8 cellular contexts compared by ENCODE assay signal in the genomic region with DNA sequence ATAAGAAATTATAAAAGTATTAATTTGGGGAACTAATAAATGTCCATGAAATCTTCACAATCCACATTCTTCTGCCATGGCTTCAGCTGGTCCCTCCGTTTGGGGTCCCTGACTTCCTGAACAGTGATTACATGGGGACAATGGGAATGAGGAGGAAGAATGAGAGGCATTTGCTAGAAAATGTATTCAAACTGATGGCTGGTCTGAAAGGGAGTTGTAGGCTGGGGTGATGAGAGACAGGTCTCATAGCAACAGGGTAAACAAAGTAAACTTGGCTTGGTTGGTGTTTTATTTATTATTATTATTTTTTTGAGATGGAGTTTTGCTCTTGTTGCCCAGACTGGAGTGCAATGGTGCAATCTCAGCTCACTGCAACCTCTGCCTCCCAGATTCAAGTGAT. TPM values are rescaled to one million over a fixed set of nuclear protein-coding genes. Genes with fewer than 3 reads are reported as not detected.
A peak's percentile ranks its signal among the peaks of the same experiment; 100 is the strongest.
DNase-seq lines count a peak whose midpoint lies in the region; ATAC-seq, FAIRE-seq and TF ChIP-seq lines count a peak whose summit lies in the region.
"Not testable (repeated sequence)": the region's sequence is repeated elsewhere in the genome, so short reads cannot be mapped to it uniquely, and the experiment has no call there.

No MANE protein-coding gene starts in this region.

- not testable (repeated sequence) for H3K9me3 Mint-ChIP-seq in activated CD4-positive, alpha-beta T cell treated with anti-CD3 and anti-CD28 coated beads, Interleukin-2, amount 10 ng/mL, durations not matched to agents 24 days and 14 days; neural progenitor cell; stimulated activated naive CD8-positive, alpha-beta T cell treated with anti-CD3 and anti-CD28 coated beads, Interleukin-15, amount 100 ng/mL, for 72 hours

- not testable (repeated sequence) for H3K27me3 ChIP-seq in HUES64 (ENCODE audit: insufficient read depth, low read length); body of pancreas; ectodermal cell (ENCODE audit: control insufficient read depth, insufficient read depth, low read length, poor library complexity, severe bottlenecking); HepG2 (ENCODE audit: control insufficient read depth in 1 of 2, insufficient read depth in 2 of 2, low read length in 2 of 2); neural progenitor cell

- H3K36me3 ChIP-seq in HUES64 (ENCODE audit: insufficient read depth, low read length); body of pancreas (replicated peaks in 1 of 2; ENCODE audit: insufficient read depth in 1 of 2, low read depth in 2 of 2); ectodermal cell (ENCODE audit: control insufficient read depth, insufficient read depth, low read length); HepG2 (replicated peaks in 1 of 2; ENCODE audit: control insufficient read depth in 1 of 2, insufficient read depth in 2 of 2, low read length in 2 of 2); neural progenitor cell: not testable (repeated sequence)

- CTCF ChIA-PET in HepG2 (lab: Yijun Ruan, JAX; ENCODE audit: low intra/inter-chr PET ratio, low total read pairs): not testable (repeated sequence)

- not testable (repeated sequence) for H2AFZ ChIP-seq in HepG2 (ENCODE audit: low read length); neural progenitor cell (replicated peaks)

- not testable (repeated sequence) for TF ChIP-seq EP300 in HepG2 (IDR thresholded peaks at IDR 0.05; ENCODE audit: low read depth in 2 of 2, low read length in 2 of 2); HepG2 (CRISPR knock-in tag; IDR thresholded peaks at IDR 0.05; ENCODE audit: borderline replicate concordance)

- H3K27ac Mint-ChIP-seq in activated CD4-positive, alpha-beta T cell treated with anti-CD3 and anti-CD28 coated beads, Interleukin-2, amount 10 ng/mL, durations not matched to agents 24 days and 14 days: peak overlapping the region; percentile 22
- H3K27ac Mint-ChIP-seq in neural progenitor cell: peak overlapping the region; percentile 93
- H3K27ac Mint-ChIP-seq in stimulated activated naive CD8-positive, alpha-beta T cell treated with anti-CD3 and anti-CD28 coated beads, Interleukin-15, amount 100 ng/mL, for 72 hours: peak overlapping the region; percentile 35 to 39

- TF ChIP-seq RAD21 in HepG2 (CRISPR knock-in tag; IDR thresholded peaks at IDR 0.05): not testable (repeated sequence)

- 14% methylated on average over 1 of the region's 1 CpG for WGBS in HUES64
- WGBS in body of pancreas, 2 donors: 62 to 79% methylated on average over 1 of the region's 1 CpG
- WGBS in ectodermal cell, 2 experiments: 18 to 33% methylated on average over 1 of the region's 1 CpG
- WGBS in HepG2 (ENCODE audit: low lambda C conversion rate): 76% methylated on average over 1 of the region's 1 CpG

- not testable (repeated sequence) for FAIRE-seq in HepG2 (lab: Jason Lieb, UNC)

- H3K9ac ChIP-seq in HUES64 (ENCODE audit: low read depth, low read length): 0 out of 2 replicates have a peak overlapping the region, but pooled peaks have one; percentile 10
- not testable (repeated sequence) for H3K9ac ChIP-seq in HepG2 (ENCODE audit: insufficient read depth, low read depth, low read length); neural progenitor cell

- not testable (repeated sequence) for TF ChIP-seq POLR2A in body of pancreas (IDR thresholded peaks at IDR 0.05); HepG2 (IDR thresholded peaks at IDR 0.05; ENCODE audit: insufficient read depth in 1 of 2, low read depth in 2 of 2, low read length in 2 of 2)

- DNase-seq in EH (ENCODE audit: low read depth) (peak; percentile 57), neural progenitor cell (ENCODE audit: low spot score) (peak; percentile 52)
- DNase-seq in activated CD4-positive, alpha-beta T cell treated with anti-CD3 and anti-CD28 coated beads, Interleukin-2, amount 10 ng/mL, durations not matched to agents 24 days and 14 days; body of pancreas; HepG2 (ENCODE audit: low spot score); stimulated activated naive CD8-positive, alpha-beta T cell treated with anti-CD3 and anti-CD28 coated beads, Interleukin-15, amount 100 ng/mL, for 72 hours: not testable (repeated sequence)

- not testable (repeated sequence) for H3K79me2 ChIP-seq in HepG2 (ENCODE audit: insufficient read depth, low read length); neural progenitor cell (ENCODE audit: low read depth)

- H4K20me1 ChIP-seq in HepG2 (ENCODE audit: insufficient read depth, low read length); neural progenitor cell (ENCODE audit: low read depth): not testable (repeated sequence)

- POLR2A ChIA-PET in HepG2 (lab: Yijun Ruan, JAX): interaction anchor here (1.5 to 11.8 kb wide), 4 partner anchors 15 to 87 kb away, joined by 4 to 414 read pairs (median 160); partner anchors contain the start of genes FLOT1 and IER3

- peaks cover 63% of the 10 kb centered on the region for H3K4me1 Mint-ChIP-seq in activated CD4-positive, alpha-beta T cell treated with anti-CD3 and anti-CD28 coated beads, Interleukin-2, amount 10 ng/mL, durations not matched to agents 24 days and 14 days
- peaks cover 73% of the 10 kb centered on the region for H3K4me1 Mint-ChIP-seq in neural progenitor cell
- peaks cover 91% of the 10 kb centered on the region for H3K4me1 Mint-ChIP-seq in stimulated activated naive CD8-positive, alpha-beta T cell treated with anti-CD3 and anti-CD28 coated beads, Interleukin-15, amount 100 ng/mL, for 72 hours

- not testable (repeated sequence) for TF ChIP-seq CTCF in body of pancreas (IDR thresholded peaks at IDR 0.05); HepG2 (CRISPR knock-in tag; IDR thresholded peaks at IDR 0.05); neural progenitor cell (IDR thresholded peaks at IDR 0.05)

- not testable (repeated sequence) for H3K4me3 ChIP-seq in HUES64 (ENCODE audit: low read length); body of pancreas; ectodermal cell (ENCODE audit: insufficient read depth, low read depth, low read length); HepG2 (replicated peaks in 1 of 3; ENCODE audit: insufficient read depth in 1 of 3, low read depth in 2 of 3, low read length in 3 of 3); neural progenitor cell

- not testable (repeated sequence) for H3K9me3 ChIP-seq in HUES64 (ENCODE audit: insufficient read depth, low read depth, low read length); body of pancreas; ectodermal cell (ENCODE audit: control insufficient read depth, low read length); HepG2 (ENCODE audit: low read length); neural progenitor cell (ENCODE audit: low read depth)

- ATAC-seq in body of pancreas; HepG2; stimulated activated naive CD8-positive, alpha-beta T cell treated with anti-CD3 and anti-CD28 coated beads, Interleukin-15, amount 100 ng/mL, for 72 hours: not testable (repeated sequence)

- H3K4me3 Mint-ChIP-seq in activated CD4-positive, alpha-beta T cell treated with anti-CD3 and anti-CD28 coated beads, Interleukin-2, amount 10 ng/mL, durations not matched to agents 24 days and 14 days; neural progenitor cell; stimulated activated naive CD8-positive, alpha-beta T cell treated with anti-CD3 and anti-CD28 coated beads, Interleukin-15, amount 100 ng/mL, for 72 hours: not testable (repeated sequence)

- intact Hi-C loops in activated CD4-positive, alpha-beta T cell treated with anti-CD3 and anti-CD28 coated beads, Interleukin-2, amount 10 ng/mL, durations not matched to agents 24 days and 14 days (cut with micrococcal nuclease); body of pancreas (cut with DNase I); HepG2 (cut with micrococcal nuclease; ENCODE audit: unreplicated experiment): not testable (repeated sequence)

- H3K27me3 Mint-ChIP-seq in activated CD4-positive, alpha-beta T cell treated with anti-CD3 and anti-CD28 coated beads, Interleukin-2, amount 10 ng/mL, durations not matched to agents 24 days and 14 days; neural progenitor cell (ENCODE audit: insufficient read depth, low read depth); stimulated activated naive CD8-positive, alpha-beta T cell treated with anti-CD3 and anti-CD28 coated beads, Interleukin-15, amount 100 ng/mL, for 72 hours: not testable (repeated sequence)

- in situ Hi-C loops in HepG2 (cut with HindIII; ENCODE audit: extremely low pct_ligation_motif_present, low pct_unique_long_range_greater_than_20kb): not testable (repeated sequence)

- H3K36me3 Mint-ChIP-seq in activated CD4-positive, alpha-beta T cell treated with anti-CD3 and anti-CD28 coated beads, Interleukin-2, amount 10 ng/mL, durations not matched to agents 24 days and 14 days (ENCODE audit: low read depth); neural progenitor cell: not testable (repeated sequence)

- H3K4me1 ChIP-seq in HUES64 (ENCODE audit: insufficient read depth, low read length) (peaks cover 53% of the 10 kb centered on the region), body of pancreas (peaks cover 46% of the 10 kb centered on the region), ectodermal cell (ENCODE audit: control insufficient read depth, insufficient read depth, low read length) (peaks cover 37% of the 10 kb centered on the region), HepG2 (ENCODE audit: insufficient read depth, low read length) (peaks cover 100% of the 10 kb centered on the region), neural progenitor cell (peaks cover 37% of the 10 kb centered on the region)

- H3K4me2 ChIP-seq in HepG2 (ENCODE audit: low read depth, low read length): not testable (repeated sequence)
- H3K4me2 ChIP-seq in neural progenitor cell: peak overlapping the region; percentile 70

- H3F3A ChIP-seq in neural progenitor cell (ENCODE audit: low read depth): peaks cover 25% of the 10 kb centered on the region

- peak overlapping the region; percentile 64; the same call in 1 of the 2 replicates for H3K27ac ChIP-seq in HUES64 (ENCODE audit: low read depth, low read length)
- H3K27ac ChIP-seq in body of pancreas: peak overlapping the region in 3 of 4 donors; percentile 29 to 94 (median 89)
- H3K27ac ChIP-seq in ectodermal cell (ENCODE audit: insufficient read depth, low read depth, low read length, poor library complexity, severe bottlenecking): peak overlapping the region; percentile 18
- peak overlapping the region; percentile 98 for H3K27ac ChIP-seq in HepG2 (ENCODE audit: extremely low read length, insufficient read depth, low read length)
- not testable (repeated sequence) for H3K27ac ChIP-seq in neural progenitor cell

- BruUV-seq in HepG2 (replicated peaks; lab: Mats Ljungman, UMichigan): not testable (repeated sequence)

RNA-seq across cellular contexts. Expression of gene IER3, which starts 21.1 kb away (rescaled TPM):
- 32.3 TPM for polyA plus RNA-seq in HUES64 (2013, experiment 1 of 2)
- 41.0 TPM for polyA plus RNA-seq in HUES64 (2013, experiment 2 of 2)
- total RNA-seq in activated CD4-positive, alpha-beta T cell treated with anti-CD3 and anti-CD28 coated beads, Interleukin-2, amount 10 ng/mL, durations not matched to agents 24 days and 14 days: 512 and 516 TPM in 2 replicates
- total RNA-seq in body of pancreas (10 to 100 TPM; 46.4 to 60.3 TPM), HepG2 (2016; rRNA removed; fragmentation: Illumina TruSeq; extraction: Trizol) (28.7 and 51.1 TPM in 2 replicates), neural progenitor cell (ENCODE audit: low replicate concordance) (2.0 and 7.1 TPM in 2 replicates)
- 16.7 TPM for polyA plus RNA-seq in ectodermal cell (2013, experiment 1 of 4)
- polyA plus RNA-seq in ectodermal cell (2013, experiment 2 of 4): 11.6 TPM
- polyA plus RNA-seq in ectodermal cell (2013, experiment 3 of 4): 13.0 TPM
- 10.8 TPM for polyA plus RNA-seq in ectodermal cell (2013, experiment 4 of 4)
- 83.5 and 89.8 TPM in 2 replicates for total RNA-seq in HepG2 (2016; cell fraction: cytosol; rRNA removed; fragmentation: Illumina TruSeq; extraction: Trizol; ENCODE audit: low read depth)
- total RNA-seq in HepG2 (2016; cell fraction: insoluble cytoplasmic fraction; rRNA removed; fragmentation: Illumina TruSeq; extraction: Trizol): 25.7 and 52.1 TPM in 2 replicates
- total RNA-seq in HepG2 (2016; cell fraction: membrane; rRNA removed; fragmentation: Illumina TruSeq; extraction: Trizol): 91.3 and 101 TPM in 2 replicates
- total RNA-seq in HepG2 (2016; cell fraction: nucleus; rRNA removed; fragmentation: Illumina TruSeq; extraction: Trizol): 33.1 and 34.2 TPM in 2 replicates
- polyA plus RNA-seq in HepG2 (2011; rRNA removed): 131 and 151 TPM in 2 replicates
- 117 TPM in 2 replicates for polyA plus RNA-seq in HepG2 (2011; cell fraction: cytosol; rRNA removed)
- polyA plus RNA-seq in HepG2 (2011; cell fraction: nucleus; rRNA removed): 111 and 130 TPM in 2 replicates
- 130 and 313 TPM in 2 replicates for polyA plus RNA-seq in HepG2 (2012)
- 21.8 and 24.4 TPM in 2 replicates for polyA plus RNA-seq in HepG2 (2016; cell fraction: cytosol; fragmentation: Illumina TruSeq; extraction: Trizol; ENCODE audit: low read depth)
- polyA plus RNA-seq in HepG2 (2016; cell fraction: insoluble cytoplasmic fraction; fragmentation: Illumina TruSeq; extraction: Trizol; ENCODE audit: low read depth): 28.6 and 30.4 TPM in 2 replicates
- 23.7 and 25.1 TPM in 2 replicates for polyA plus RNA-seq in HepG2 (2016; cell fraction: membrane; fragmentation: Illumina TruSeq; extraction: Trizol; ENCODE audit: low read depth)
- polyA plus RNA-seq in HepG2 (2016; cell fraction: nucleus; fragmentation: Illumina TruSeq; extraction: Trizol; ENCODE audit: insufficient read depth, low read depth): 72.1 and 79.6 TPM in 2 replicates
- 19.0 and 307 TPM in 2 replicates for polyA minus RNA-seq in HepG2 (2011; rRNA and poly(A)+ RNA removed; ENCODE audit: low replicate concordance)
- polyA minus RNA-seq in HepG2 (2011; cell fraction: cytosol; rRNA and poly(A)+ RNA removed): 213 and 378 TPM in 2 replicates
- polyA minus RNA-seq in HepG2 (2011; cell fraction: nucleus; rRNA and poly(A)+ RNA removed): 95.2 and 99.7 TPM in 2 replicates

RNA-seq across cellular contexts. Expression of gene FLOT1, which starts 23.0 kb away (rescaled TPM):
- polyA plus RNA-seq in HUES64 (2013, experiment 1 of 2): 81.5 TPM
- 90.9 TPM for polyA plus RNA-seq in HUES64 (2013, experiment 2 of 2)
- total RNA-seq in activated CD4-positive, alpha-beta T cell treated with anti-CD3 and anti-CD28 coated beads, Interleukin-2, amount 10 ng/mL, durations not matched to agents 24 days and 14 days: 239 and 260 TPM in 2 replicates
- total RNA-seq in body of pancreas (10 to 100 TPM; 70.0 to 82.4 TPM), HepG2 (2016; rRNA removed; fragmentation: Illumina TruSeq; extraction: Trizol) (77.8 and 82.3 TPM in 2 replicates), neural progenitor cell (ENCODE audit: low replicate concordance) (80.3 and 96.9 TPM in 2 replicates)
- polyA plus RNA-seq in ectodermal cell (2013, experiment 1 of 4): 101 TPM
- polyA plus RNA-seq in ectodermal cell (2013, experiment 2 of 4): 96.7 TPM
- polyA plus RNA-seq in ectodermal cell (2013, experiment 3 of 4): 87.7 TPM
- 109 TPM for polyA plus RNA-seq in ectodermal cell (2013, experiment 4 of 4)
- total RNA-seq in HepG2 (2016; cell fraction: cytosol; rRNA removed; fragmentation: Illumina TruSeq; extraction: Trizol; ENCODE audit: low read depth): 113 and 115 TPM in 2 replicates
- total RNA-seq in HepG2 (2016; cell fraction: insoluble cytoplasmic fraction; rRNA removed; fragmentation: Illumina TruSeq; extraction: Trizol): 72.3 and 79.6 TPM in 2 replicates
- 145 and 152 TPM in 2 replicates for total RNA-seq in HepG2 (2016; cell fraction: membrane; rRNA removed; fragmentation: Illumina TruSeq; extraction: Trizol)
- 43.2 and 49.0 TPM in 2 replicates for total RNA-seq in HepG2 (2016; cell fraction: nucleus; rRNA removed; fragmentation: Illumina TruSeq; extraction: Trizol)
- 130 and 150 TPM in 2 replicates for polyA plus RNA-seq in HepG2 (2011; rRNA removed)
- 126 and 128 TPM in 2 replicates for polyA plus RNA-seq in HepG2 (2011; cell fraction: cytosol; rRNA removed)
- polyA plus RNA-seq in HepG2 (2011; cell fraction: nucleus; rRNA removed): 139 and 173 TPM in 2 replicates
- 119 and 142 TPM in 2 replicates for polyA plus RNA-seq in HepG2 (2012)
- polyA plus RNA-seq in HepG2 (2016; cell fraction: cytosol; fragmentation: Illumina TruSeq; extraction: Trizol; ENCODE audit: low read depth): 217 and 220 TPM in 2 replicates
- 116 and 125 TPM in 2 replicates for polyA plus RNA-seq in HepG2 (2016; cell fraction: insoluble cytoplasmic fraction; fragmentation: Illumina TruSeq; extraction: Trizol; ENCODE audit: low read depth)
- polyA plus RNA-seq in HepG2 (2016; cell fraction: membrane; fragmentation: Illumina TruSeq; extraction: Trizol; ENCODE audit: low read depth): 219 and 220 TPM in 2 replicates
- polyA plus RNA-seq in HepG2 (2016; cell fraction: nucleus; fragmentation: Illumina TruSeq; extraction: Trizol; ENCODE audit: insufficient read depth, low read depth): 146 and 154 TPM in 2 replicates
- 102 and 133 TPM in 2 replicates for polyA minus RNA-seq in HepG2 (2011; rRNA and poly(A)+ RNA removed; ENCODE audit: low replicate concordance)
- polyA minus RNA-seq in HepG2 (2011; cell fraction: cytosol; rRNA and poly(A)+ RNA removed): 49.8 and 51.9 TPM in 2 replicates
- polyA minus RNA-seq in HepG2 (2011; cell fraction: nucleus; rRNA and poly(A)+ RNA removed): 34.5 and 57.3 TPM in 2 replicates

RNA-seq across cellular contexts. Expression of gene TUBB, which starts 45.3 kb away (rescaled TPM):
- 1,851 TPM for polyA plus RNA-seq in HUES64 (2013, experiment 1 of 2)
- polyA plus RNA-seq in HUES64 (2013, experiment 2 of 2): 1,975 TPM
- total RNA-seq in activated CD4-positive, alpha-beta T cell treated with anti-CD3 and anti-CD28 coated beads, Interleukin-2, amount 10 ng/mL, durations not matched to agents 24 days and 14 days: 1,084 and 1,089 TPM in 2 replicates
- 10 to 100 TPM; 80.9 to 84.4 TPM for total RNA-seq in body of pancreas
- 2,935 TPM for polyA plus RNA-seq in ectodermal cell (2013, experiment 1 of 4)
- polyA plus RNA-seq in ectodermal cell (2013, experiment 2 of 4): 2,959 TPM
- polyA plus RNA-seq in ectodermal cell (2013, experiment 3 of 4): 2,164 TPM
- 2,353 TPM for polyA plus RNA-seq in ectodermal cell (2013, experiment 4 of 4)
- total RNA-seq in HepG2 (2016; rRNA removed; fragmentation: Illumina TruSeq; extraction: Trizol): 911 and 1,275 TPM in 2 replicates
- 241 and 250 TPM in 2 replicates for total RNA-seq in HepG2 (2016; cell fraction: cytosol; rRNA removed; fragmentation: Illumina TruSeq; extraction: Trizol; ENCODE audit: low read depth)
- 892 and 1,275 TPM in 2 replicates for total RNA-seq in HepG2 (2016; cell fraction: insoluble cytoplasmic fraction; rRNA removed; fragmentation: Illumina TruSeq; extraction: Trizol)
- total RNA-seq in HepG2 (2016; cell fraction: membrane; rRNA removed; fragmentation: Illumina TruSeq; extraction: Trizol): 542 and 545 TPM in 2 replicates
- total RNA-seq in HepG2 (2016; cell fraction: nucleus; rRNA removed; fragmentation: Illumina TruSeq; extraction: Trizol): 386 and 402 TPM in 2 replicates
- polyA plus RNA-seq in HepG2 (2011; rRNA removed): 980 and 1,163 TPM in 2 replicates
- 853 and 1,099 TPM in 2 replicates for polyA plus RNA-seq in HepG2 (2011; cell fraction: cytosol; rRNA removed)
- polyA plus RNA-seq in HepG2 (2011; cell fraction: nucleus; rRNA removed): 241 and 246 TPM in 2 replicates
- polyA plus RNA-seq in HepG2 (2012): 478 and 597 TPM in 2 replicates
- polyA plus RNA-seq in HepG2 (2016; cell fraction: cytosol; fragmentation: Illumina TruSeq; extraction: Trizol; ENCODE audit: low read depth): 300 and 321 TPM in 2 replicates
- 2,019 and 2,085 TPM in 2 replicates for polyA plus RNA-seq in HepG2 (2016; cell fraction: insoluble cytoplasmic fraction; fragmentation: Illumina TruSeq; extraction: Trizol; ENCODE audit: low read depth)
- 586 and 657 TPM in 2 replicates for polyA plus RNA-seq in HepG2 (2016; cell fraction: membrane; fragmentation: Illumina TruSeq; extraction: Trizol; ENCODE audit: low read depth)
- polyA plus RNA-seq in HepG2 (2016; cell fraction: nucleus; fragmentation: Illumina TruSeq; extraction: Trizol; ENCODE audit: insufficient read depth, low read depth): 686 and 716 TPM in 2 replicates
- polyA minus RNA-seq in HepG2 (2011; rRNA and poly(A)+ RNA removed; ENCODE audit: low replicate concordance): 1,833 and 2,373 TPM in 2 replicates
- 412 and 479 TPM in 2 replicates for polyA minus RNA-seq in HepG2 (2011; cell fraction: cytosol; rRNA and poly(A)+ RNA removed)
- polyA minus RNA-seq in HepG2 (2011; cell fraction: nucleus; rRNA and poly(A)+ RNA removed): 105 and 134 TPM in 2 replicates
- 1,479 and 2,270 TPM in 2 replicates for total RNA-seq in neural progenitor cell (ENCODE audit: low replicate concordance)

RNA-seq across cellular contexts. Expression of gene MDC1, which starts 48.4 kb away (rescaled TPM):
- polyA plus RNA-seq in HUES64 (2013, experiment 1 of 2): 45.9 TPM
- polyA plus RNA-seq in HUES64 (2013, experiment 2 of 2): 43.7 TPM
- 93.9 and 97.2 TPM in 2 replicates for total RNA-seq in activated CD4-positive, alpha-beta T cell treated with anti-CD3 and anti-CD28 coated beads, Interleukin-2, amount 10 ng/mL, durations not matched to agents 24 days and 14 days
- total RNA-seq in body of pancreas: 10 to 100 TPM; 11.4 to 18.1 TPM
- 97.8 TPM for polyA plus RNA-seq in ectodermal cell (2013, experiment 1 of 4)
- 99.6 TPM for polyA plus RNA-seq in ectodermal cell (2013, experiment 2 of 4)
- 94.9 TPM for polyA plus RNA-seq in ectodermal cell (2013, experiment 3 of 4)
- polyA plus RNA-seq in ectodermal cell (2013, experiment 4 of 4): 96.9 TPM
- 8.4 and 20.5 TPM in 2 replicates for total RNA-seq in HepG2 (2016; rRNA removed; fragmentation: Illumina TruSeq; extraction: Trizol)
- total RNA-seq in HepG2 (2016; cell fraction: cytosol; rRNA removed; fragmentation: Illumina TruSeq; extraction: Trizol; ENCODE audit: low read depth): 2.6 TPM in 2 replicates
- total RNA-seq in HepG2 (2016; cell fraction: insoluble cytoplasmic fraction; rRNA removed; fragmentation: Illumina TruSeq; extraction: Trizol): 9.0 and 18.7 TPM in 2 replicates
- total RNA-seq in HepG2 (2016; cell fraction: membrane; rRNA removed; fragmentation: Illumina TruSeq; extraction: Trizol): 7.6 TPM in 2 replicates
- total RNA-seq in HepG2 (2016; cell fraction: nucleus; rRNA removed; fragmentation: Illumina TruSeq; extraction: Trizol): 18.3 and 20.9 TPM in 2 replicates
- 11.7 and 14.0 TPM in 2 replicates for polyA plus RNA-seq in HepG2 (2011; rRNA removed)
- polyA plus RNA-seq in HepG2 (2011; cell fraction: cytosol; rRNA removed): 4.5 and 6.7 TPM in 2 replicates
- 39.8 and 42.9 TPM in 2 replicates for polyA plus RNA-seq in HepG2 (2011; cell fraction: nucleus; rRNA removed)
- 14.2 and 21.0 TPM in 2 replicates for polyA plus RNA-seq in HepG2 (2012)
- 1.2 and 1.3 TPM in 2 replicates for polyA plus RNA-seq in HepG2 (2016; cell fraction: cytosol; fragmentation: Illumina TruSeq; extraction: Trizol; ENCODE audit: low read depth)
- 13.9 and 27.7 TPM in 2 replicates for polyA plus RNA-seq in HepG2 (2016; cell fraction: insoluble cytoplasmic fraction; fragmentation: Illumina TruSeq; extraction: Trizol; ENCODE audit: low read depth)
- 2.2 and 3.4 TPM in 2 replicates for polyA plus RNA-seq in HepG2 (2016; cell fraction: membrane; fragmentation: Illumina TruSeq; extraction: Trizol; ENCODE audit: low read depth)
- 66.8 and 94.4 TPM in 2 replicates for polyA plus RNA-seq in HepG2 (2016; cell fraction: nucleus; fragmentation: Illumina TruSeq; extraction: Trizol; ENCODE audit: insufficient read depth, low read depth)
- 16.6 and 29.4 TPM in 2 replicates for polyA minus RNA-seq in HepG2 (2011; rRNA and poly(A)+ RNA removed; ENCODE audit: low replicate concordance)
- 8.0 and 10.3 TPM in 2 replicates for polyA minus RNA-seq in HepG2 (2011; cell fraction: cytosol; rRNA and poly(A)+ RNA removed)
- polyA minus RNA-seq in HepG2 (2011; cell fraction: nucleus; rRNA and poly(A)+ RNA removed): 7.6 and 9.1 TPM in 2 replicates
- total RNA-seq in neural progenitor cell (ENCODE audit: low replicate concordance): 22.6 and 29.5 TPM in 2 replicates

Comparison
In these comparisons a context has a peak if more than half of its experiments do, and no peak if none do; other contexts are left out.
1. H3K27ac Mint-ChIP-seq: peak in every context shown above with its lines; median percentile 93 in neural progenitor cell; 37 in stimulated activated naive CD8-positive, alpha-beta T cell treated with anti-CD3 and anti-CD28 coated beads, Interleukin-15, amount 100 ng/mL, for 72 hours; 22 in activated CD4-positive, alpha-beta T cell treated with anti-CD3 and anti-CD28 coated beads, Interleukin-2, amount 10 ng/mL, durations not matched to agents 24 days and 14 days.